27 cellular contexts compared by ENCODE assay signal in genomic region chr5:3187846-3188425, GRCh38.
DNase-seq lines count a peak whose midpoint lies in the region; ATAC-seq and TF ChIP-seq lines count a peak whose summit lies in the region.
"Had no signal": no experiment of that assay in that cellular context is flagged by ENCODE, and none has a peak within 500 bp of the region (broad histone marks: within the 10 kb centered on the region; RNA-seq: fewer than 3 reads in every experiment).

No MANE protein-coding gene starts in this region.

- no peak for ATAC-seq in GM19467 (IDR thresholded peaks at IDR 0.05; ENCODE audit: unreplicated experiment)
- ATAC-seq in right lobe of liver: no peak
- ATAC-seq in stimulated activated naive CD8-positive, alpha-beta T cell treated with anti-CD3 and anti-CD28 coated beads, Interleukin-15, Interleukin-2, amounts not matched to agents 100 U/mL and 50 U/mL, for 24 hours: no peak
- ATAC-seq: activated CD4-positive, CD25-positive, alpha-beta regulatory T cell treated with anti-CD3 and anti-CD28 coated beads, Interleukin-2, amount 50 U/mL, for 24 hours; Panc1; sciatic nerve; stimulated activated effector memory CD8-positive, alpha-beta T cell treated with anti-CD3 and anti-CD28 coated beads, Interleukin-12 subunit alpha, Interleukin-12 subunit beta, amount 100 ng/mL, for 72 hours had no signal

- peak; percentile 65 for DNase-seq in NCI-H128 (lab: John Stamatoyannopoulos, UW; ENCODE audit: unreplicated experiment)
- peak; percentile 35 for DNase-seq in NCI-H345 treated with DMSO at 0.1 percent for 48 hours (lab: John Stamatoyannopoulos, UW; ENCODE audit: unreplicated experiment)
- no peak for DNase-seq in right lobe of liver
- no peak for DNase-seq in stimulated activated naive CD8-positive, alpha-beta T cell treated with anti-CD3 and anti-CD28 coated beads, Interleukin-15, Interleukin-2, amounts not matched to agents 100 U/mL and 50 U/mL, for 24 hours
- DNase-seq: activated CD4-positive, alpha-beta T cell treated with anti-CD3 and anti-CD28 coated beads, Interleukin-2, amount 50 U/mL, for 48 hours; activated naive CD4-positive, alpha-beta T cell treated with anti-CD3 and anti-CD28 coated beads for 36 hours; adrenal gland; brain microvascular endothelial cell; COR-L47; DMS79; KG1; left ventricle myocardium inferior; stimulated activated CD4-positive, alpha-beta T cell treated with anti-CD3 and anti-CD28 coated beads, Interleukin-12 subunit alpha, Interleukin-12 subunit beta, amount 100 ng/mL, for 4 hours; stimulated activated CD4-positive, alpha-beta T cell treated with anti-CD3 and anti-CD28 coated beads, Interleukin-4, amount 100 ng/mL, for 24 hours; T-helper 1 cell; upper lobe of left lung had no signal

- H3K4me1 ChIP-seq in right lobe of liver: no peaks in the 10 kb centered on the region
- H3K4me1 ChIP-seq: adrenal gland; BLaER1 treated with 17β-estradiol and CSF1 and Interleukin-3, amounts not matched to agents 10 nM and 100 nM; left ventricle myocardium inferior; SJSA1 had no signal

- H3K9me3 ChIP-seq in KOPT-K1 (ENCODE audit: insufficient read depth, low read length, poor library complexity, severe bottlenecking) (no peaks in the 10 kb centered on the region), right lobe of liver (no peaks in the 10 kb centered on the region)
- H3K9me3 ChIP-seq: adrenal gland; BLaER1 treated with 17β-estradiol and CSF1 and Interleukin-3, amounts not matched to agents 10 nM and 100 nM; HAP-1; left ventricle myocardium inferior; neutrophil; upper lobe of left lung had no signal

- H3K36me3 ChIP-seq in KOPT-K1 (ENCODE audit: insufficient read depth, low read length): no peaks in the 10 kb centered on the region
- no peaks in the 10 kb centered on the region for H3K36me3 ChIP-seq in right lobe of liver
- H3K36me3 ChIP-seq: adrenal gland; BLaER1 treated with 17β-estradiol and CSF1 and Interleukin-3, amounts not matched to agents 10 nM and 100 nM; brain microvascular endothelial cell; left ventricle myocardium inferior; neutrophil; SJSA1; upper lobe of left lung had no signal

- H3K27me3 ChIP-seq in right lobe of liver: no peaks in the 10 kb centered on the region
- H3K27me3 ChIP-seq: adrenal gland; BLaER1 treated with 17β-estradiol and CSF1 and Interleukin-3, amounts not matched to agents 10 nM and 100 nM; brain microvascular endothelial cell; neutrophil; SJSA1; upper lobe of left lung had no signal

- 76% methylated on average over 23 of the region's 27 CpGs for WGBS in right lobe of liver (ENCODE audit: insufficient coverage, low coverage, low lambda C conversion rate, missing lambda C conversion rate)

- TF ChIP-seq CTCF in VCaP (conservative IDR thresholded peaks at IDR 0.05) (no peak), right lobe of liver (IDR thresholded peaks at IDR 0.05) (no peak)

- no peak for TF ChIP-seq POLR2A in right lobe of liver (IDR thresholded peaks at IDR 0.05)

- intact Hi-C loops in right lobe of liver (cut with DNase I): no loop called here

- no peak overlapping the region for H3K4me3 ChIP-seq in right lobe of liver
- H3K4me3 ChIP-seq: adrenal gland; BLaER1 treated with 17β-estradiol and CSF1 and Interleukin-3, amounts not matched to agents 10 nM and 100 nM; HAP-1; left ventricle myocardium inferior; SJSA1 had no signal

- peak overlapping the region; percentile 51 for H3K27ac ChIP-seq in KOPT-K1 (ENCODE audit: low read depth, low read length, poor library complexity, severe bottlenecking)
- peak overlapping the region; percentile 34; the same call in 1 of the 2 replicates for H3K27ac ChIP-seq in VCaP
- no peak overlapping the region for H3K27ac ChIP-seq in right lobe of liver
- H3K27ac ChIP-seq: adrenal gland; BLaER1 treated with 17β-estradiol and CSF1 and Interleukin-3, amounts not matched to agents 10 nM and 100 nM; brain microvascular endothelial cell; left ventricle myocardium inferior; neutrophil; SJSA1; upper lobe of left lung had no signal

Comparison
In these comparisons a context has a peak if more than half of its experiments do, and no peak if none do; other contexts are left out.
1. H3K27ac ChIP-seq: peak in KOPT-K1 (single experiment) and VCaP (single experiment); none in right lobe of liver (0 of 3).
2. DNase-seq: peak in NCI-H128 (single experiment) and NCI-H345 treated with DMSO at 0.1 percent for 48 hours (single experiment); none in right lobe of liver (0 of 3) and stimulated activated naive CD8-positive, alpha-beta T cell treated with anti-CD3 and anti-CD28 coated beads, Interleukin-15, Interleukin-2, amounts not matched to agents 100 U/mL and 50 U/mL, for 24 hours (single experiment).